Comparison of ENCODE assay signal across 1 cellular context in the genomic region with DNA sequence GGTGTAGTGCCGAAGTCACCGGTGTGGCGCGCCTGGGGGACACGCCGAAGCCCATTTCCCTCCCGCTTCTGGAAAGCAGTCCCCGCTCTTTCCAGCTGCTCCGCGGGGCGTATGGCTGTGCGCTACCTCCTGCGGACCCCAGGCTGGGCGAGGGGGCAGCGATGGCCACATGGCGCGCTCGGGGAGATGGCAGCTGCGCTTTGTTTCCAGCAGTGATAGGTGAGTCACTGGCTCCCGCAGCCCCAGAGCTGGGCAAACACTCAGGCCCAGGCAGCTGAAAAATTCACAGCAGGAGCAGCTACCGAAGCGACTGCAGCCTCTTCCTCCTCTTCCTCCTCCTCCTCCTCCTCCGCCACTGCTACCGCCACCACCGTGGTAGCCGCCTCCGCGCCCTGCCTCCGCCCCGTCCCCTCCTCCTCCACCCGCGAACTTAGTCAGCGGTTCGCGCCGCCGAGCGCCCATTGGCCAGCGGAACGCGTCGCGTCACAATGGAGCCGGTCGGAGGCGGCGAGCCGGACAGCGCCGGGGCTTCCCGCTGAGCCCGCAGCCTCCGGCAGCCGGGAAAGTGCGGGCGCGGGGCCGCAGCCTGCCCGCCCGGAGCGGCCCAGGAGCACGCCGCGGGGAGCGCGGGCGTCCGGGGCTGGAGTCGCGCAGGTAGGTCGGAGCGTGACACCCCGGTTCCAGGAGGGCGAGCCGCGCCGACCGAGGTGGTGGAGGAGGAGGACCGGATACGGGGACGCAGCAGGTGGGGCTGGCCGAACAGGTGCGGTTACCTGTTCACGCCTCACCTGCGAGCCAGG.
TF ChIP-seq lines count a peak whose summit lies in the region.

A gene (plus strand): TSS at position 461 of the 800 bp plus-strand sequence. CDS start 57,822 bp downstream, outside the sequence.

TF ChIP-seq in K562, 482 proteins besides CTCF, POLR2A, EP300 and RAD21 (continued from another document and continues in another):
- TF ChIP-seq, protein P1, sequence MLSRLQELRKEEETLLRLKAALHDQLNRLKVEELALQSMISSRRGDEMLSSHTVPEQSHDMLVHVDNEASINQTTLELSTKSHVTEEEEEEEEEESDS (CRISPR knock-in tag; IDR thresholded peaks at IDR 0.05): no peak
- TF ChIP-seq POLR3G (IDR thresholded peaks at IDR 0.05; ENCODE audit: extremely low read depth, insufficient read length, insufficient replicate concordance): no peak
- TF ChIP-seq TOE1 (IDR thresholded peaks at IDR 0.05; ENCODE audit: borderline replicate concordance): peak; percentile 34; the same call in 1 of the 2 replicates
- peak; percentile 99 for TF ChIP-seq TOE1 (CRISPR knock-in tag; IDR thresholded peaks at IDR 0.05; ENCODE audit: borderline replicate concordance, low read depth)
- no peak for TF ChIP-seq FOXM1 (IDR thresholded peaks at IDR 0.05; ENCODE audit: low read depth)
- TF ChIP-seq FOXM1 (CRISPR knock-in tag; IDR thresholded peaks at IDR 0.05; ENCODE audit: low read depth): no peak; the same call in 1 of the 2 replicates
- no peak for TF ChIP-seq STAG1 (CRISPR knock-in tag; IDR thresholded peaks at IDR 0.05; ENCODE audit: borderline replicate concordance)
- TF ChIP-seq, protein P2, sequence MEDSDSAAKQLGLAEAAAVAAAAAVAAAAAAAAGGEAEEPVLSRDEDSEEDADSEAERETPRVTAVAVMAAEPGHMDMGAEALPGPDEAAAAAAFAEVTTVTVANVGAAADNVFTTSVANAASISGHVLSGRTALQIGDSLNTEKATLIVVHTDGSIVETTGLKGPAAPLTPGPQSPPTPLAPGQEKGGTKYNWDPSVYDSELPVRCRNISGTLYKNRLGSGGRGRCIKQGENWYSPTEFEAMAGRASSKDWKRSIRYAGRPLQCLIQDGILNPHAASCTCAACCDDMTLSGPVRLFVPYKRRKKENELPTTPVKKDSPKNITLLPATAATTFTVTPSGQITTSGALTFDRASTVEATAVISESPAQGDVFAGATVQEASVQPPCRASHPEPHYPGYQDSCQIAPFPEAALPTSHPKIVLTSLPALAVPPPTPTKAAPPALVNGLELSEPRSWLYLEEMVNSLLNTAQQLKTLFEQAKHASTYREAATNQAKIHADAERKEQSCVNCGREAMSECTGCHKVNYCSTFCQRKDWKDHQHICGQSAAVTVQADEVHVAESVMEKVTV (CRISPR knock-in tag; IDR thresholded peaks at IDR 0.05): no peak
- TF ChIP-seq, protein P3, sequence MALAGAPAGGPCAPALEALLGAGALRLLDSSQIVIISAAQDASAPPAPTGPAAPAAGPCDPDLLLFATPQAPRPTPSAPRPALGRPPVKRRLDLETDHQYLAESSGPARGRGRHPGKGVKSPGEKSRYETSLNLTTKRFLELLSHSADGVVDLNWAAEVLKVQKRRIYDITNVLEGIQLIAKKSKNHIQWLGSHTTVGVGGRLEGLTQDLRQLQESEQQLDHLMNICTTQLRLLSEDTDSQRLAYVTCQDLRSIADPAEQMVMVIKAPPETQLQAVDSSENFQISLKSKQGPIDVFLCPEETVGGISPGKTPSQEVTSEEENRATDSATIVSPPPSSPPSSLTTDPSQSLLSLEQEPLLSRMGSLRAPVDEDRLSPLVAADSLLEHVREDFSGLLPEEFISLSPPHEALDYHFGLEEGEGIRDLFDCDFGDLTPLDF (CRISPR knock-in tag; IDR thresholded peaks at IDR 0.05): peak; percentile 89
- no peak for TF ChIP-seq ZKSCAN3 (CRISPR knock-in tag; IDR thresholded peaks at IDR 0.05)
- TF ChIP-seq DDX20 (tag; IDR thresholded peaks at IDR 0.05; ENCODE audit: low read depth): no peak
- peak; percentile 100 for TF ChIP-seq EGR1 (conservative IDR thresholded peaks at IDR 0.05)
- no peak for TF ChIP-seq CBX8 (IDR thresholded peaks at IDR 0.05; ENCODE audit: borderline replicate concordance, extremely low read depth, low read depth, low read length, poor library complexity, severe bottlenecking)
- no peak for TF ChIP-seq RBM17 (IDR thresholded peaks at IDR 0.05; ENCODE audit: borderline replicate concordance, low read depth, low read length)
- TF ChIP-seq SIN3B (IDR thresholded peaks at IDR 0.05; ENCODE audit: low read depth): peak; percentile 72
- TF ChIP-seq RBM25 (IDR thresholded peaks at IDR 0.05; ENCODE audit: low read depth, low read length, severe bottlenecking): peak; percentile 95
- TF ChIP-seq KDM2B (CRISPR knock-in tag; IDR thresholded peaks at IDR 0.05): no peak
- TF ChIP-seq NR3C1 (CRISPR knock-in tag; IDR thresholded peaks at IDR 0.05): no peak; the same call in 1 of the 2 replicates
- TF ChIP-seq CHD2 (IDR thresholded peaks at IDR 0.05; ENCODE audit: low read depth, low read length): peak; percentile 38; the same call in 1 of the 2 replicates
- peak; percentile 68 for TF ChIP-seq FIP1L1 (IDR thresholded peaks at IDR 0.05; ENCODE audit: low read depth, low read length, poor library complexity, severe bottlenecking)
- TF ChIP-seq C11orf30 (IDR thresholded peaks at IDR 0.05; ENCODE audit: low read depth): peak; percentile 79
- peak; percentile 45; the same call in 1 of the 2 replicates for TF ChIP-seq HCFC1 (IDR thresholded peaks at IDR 0.05; ENCODE audit: low read depth, low read length)
- no peak for TF ChIP-seq DPF2 (IDR thresholded peaks at IDR 0.05)
- TF ChIP-seq, protein P4, sequence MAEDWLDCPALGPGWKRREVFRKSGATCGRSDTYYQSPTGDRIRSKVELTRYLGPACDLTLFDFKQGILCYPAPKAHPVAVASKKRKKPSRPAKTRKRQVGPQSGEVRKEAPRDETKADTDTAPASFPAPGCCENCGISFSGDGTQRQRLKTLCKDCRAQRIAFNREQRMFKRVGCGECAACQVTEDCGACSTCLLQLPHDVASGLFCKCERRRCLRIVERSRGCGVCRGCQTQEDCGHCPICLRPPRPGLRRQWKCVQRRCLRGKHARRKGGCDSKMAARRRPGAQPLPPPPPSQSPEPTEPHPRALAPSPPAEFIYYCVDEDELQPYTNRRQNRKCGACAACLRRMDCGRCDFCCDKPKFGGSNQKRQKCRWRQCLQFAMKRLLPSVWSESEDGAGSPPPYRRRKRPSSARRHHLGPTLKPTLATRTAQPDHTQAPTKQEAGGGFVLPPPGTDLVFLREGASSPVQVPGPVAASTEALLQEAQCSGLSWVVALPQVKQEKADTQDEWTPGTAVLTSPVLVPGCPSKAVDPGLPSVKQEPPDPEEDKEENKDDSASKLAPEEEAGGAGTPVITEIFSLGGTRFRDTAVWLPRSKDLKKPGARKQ (CRISPR knock-in tag; IDR thresholded peaks at IDR 0.05): no peak
- peak; percentile 60; the same call in 1 of the 2 replicates for TF ChIP-seq ZNF586 (CRISPR knock-in tag; conservative IDR thresholded peaks at IDR 0.05)
- TF ChIP-seq, protein P5, sequence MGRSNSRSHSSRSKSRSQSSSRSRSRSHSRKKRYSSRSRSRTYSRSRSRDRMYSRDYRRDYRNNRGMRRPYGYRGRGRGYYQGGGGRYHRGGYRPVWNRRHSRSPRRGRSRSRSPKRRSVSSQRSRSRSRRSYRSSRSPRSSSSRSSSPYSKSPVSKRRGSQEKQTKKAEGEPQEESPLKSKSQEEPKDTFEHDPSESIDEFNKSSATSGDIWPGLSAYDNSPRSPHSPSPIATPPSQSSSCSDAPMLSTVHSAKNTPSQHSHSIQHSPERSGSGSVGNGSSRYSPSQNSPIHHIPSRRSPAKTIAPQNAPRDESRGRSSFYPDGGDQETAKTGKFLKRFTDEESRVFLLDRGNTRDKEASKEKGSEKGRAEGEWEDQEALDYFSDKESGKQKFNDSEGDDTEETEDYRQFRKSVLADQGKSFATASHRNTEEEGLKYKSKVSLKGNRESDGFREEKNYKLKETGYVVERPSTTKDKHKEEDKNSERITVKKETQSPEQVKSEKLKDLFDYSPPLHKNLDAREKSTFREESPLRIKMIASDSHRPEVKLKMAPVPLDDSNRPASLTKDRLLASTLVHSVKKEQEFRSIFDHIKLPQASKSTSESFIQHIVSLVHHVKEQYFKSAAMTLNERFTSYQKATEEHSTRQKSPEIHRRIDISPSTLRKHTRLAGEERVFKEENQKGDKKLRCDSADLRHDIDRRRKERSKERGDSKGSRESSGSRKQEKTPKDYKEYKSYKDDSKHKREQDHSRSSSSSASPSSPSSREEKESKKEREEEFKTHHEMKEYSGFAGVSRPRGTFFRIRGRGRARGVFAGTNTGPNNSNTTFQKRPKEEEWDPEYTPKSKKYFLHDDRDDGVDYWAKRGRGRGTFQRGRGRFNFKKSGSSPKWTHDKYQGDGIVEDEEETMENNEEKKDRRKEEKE (IDR thresholded peaks at IDR 0.05; ENCODE audit: borderline replicate concordance in 1 of 2, control insufficient read depth in 1 of 2, low read depth in 2 of 2, low read length in 1 of 2): no peak
- peak; percentile 62; the same call in 1 of the 2 replicates for TF ChIP-seq MYNN (IDR thresholded peaks at IDR 0.05)
- TF ChIP-seq MYNN (CRISPR knock-in tag; IDR thresholded peaks at IDR 0.05): no peak
- peak; percentile 62 for TF ChIP-seq HDAC8 (tag; IDR thresholded peaks at IDR 0.05)
- TF ChIP-seq SMC3 (conservative IDR thresholded peaks at IDR 0.05; ENCODE audit: insufficient read depth, low read depth, low read length): no peak
- TF ChIP-seq HMG20A (CRISPR knock-in tag; conservative IDR thresholded peaks at IDR 0.05): no peak
- TF ChIP-seq FOXJ2 (tag; IDR thresholded peaks at IDR 0.05): no peak
- peak; percentile 97 for TF ChIP-seq LCOR (CRISPR knock-in tag; IDR thresholded peaks at IDR 0.05)
- 0 out of 2 replicates have a peak, but pooled peaks have one; percentile 34 for TF ChIP-seq GATAD2A (IDR thresholded peaks at IDR 0.05)
- TF ChIP-seq ZNF830 (CRISPR knock-in tag; IDR thresholded peaks at IDR 0.05): 0 out of 2 replicates have a peak, but pooled peaks have one; percentile 84
- no peak for TF ChIP-seq CBX5 (IDR thresholded peaks at IDR 0.05; ENCODE audit: borderline replicate concordance, low read depth)
- TF ChIP-seq, protein P6, sequence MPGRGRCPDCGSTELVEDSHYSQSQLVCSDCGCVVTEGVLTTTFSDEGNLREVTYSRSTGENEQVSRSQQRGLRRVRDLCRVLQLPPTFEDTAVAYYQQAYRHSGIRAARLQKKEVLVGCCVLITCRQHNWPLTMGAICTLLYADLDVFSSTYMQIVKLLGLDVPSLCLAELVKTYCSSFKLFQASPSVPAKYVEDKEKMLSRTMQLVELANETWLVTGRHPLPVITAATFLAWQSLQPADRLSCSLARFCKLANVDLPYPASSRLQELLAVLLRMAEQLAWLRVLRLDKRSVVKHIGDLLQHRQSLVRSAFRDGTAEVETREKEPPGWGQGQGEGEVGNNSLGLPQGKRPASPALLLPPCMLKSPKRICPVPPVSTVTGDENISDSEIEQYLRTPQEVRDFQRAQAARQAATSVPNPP (IDR thresholded peaks at IDR 0.05; ENCODE audit: borderline replicate concordance, insufficient read depth, insufficient read length): no peak
- TF ChIP-seq, protein P7, sequence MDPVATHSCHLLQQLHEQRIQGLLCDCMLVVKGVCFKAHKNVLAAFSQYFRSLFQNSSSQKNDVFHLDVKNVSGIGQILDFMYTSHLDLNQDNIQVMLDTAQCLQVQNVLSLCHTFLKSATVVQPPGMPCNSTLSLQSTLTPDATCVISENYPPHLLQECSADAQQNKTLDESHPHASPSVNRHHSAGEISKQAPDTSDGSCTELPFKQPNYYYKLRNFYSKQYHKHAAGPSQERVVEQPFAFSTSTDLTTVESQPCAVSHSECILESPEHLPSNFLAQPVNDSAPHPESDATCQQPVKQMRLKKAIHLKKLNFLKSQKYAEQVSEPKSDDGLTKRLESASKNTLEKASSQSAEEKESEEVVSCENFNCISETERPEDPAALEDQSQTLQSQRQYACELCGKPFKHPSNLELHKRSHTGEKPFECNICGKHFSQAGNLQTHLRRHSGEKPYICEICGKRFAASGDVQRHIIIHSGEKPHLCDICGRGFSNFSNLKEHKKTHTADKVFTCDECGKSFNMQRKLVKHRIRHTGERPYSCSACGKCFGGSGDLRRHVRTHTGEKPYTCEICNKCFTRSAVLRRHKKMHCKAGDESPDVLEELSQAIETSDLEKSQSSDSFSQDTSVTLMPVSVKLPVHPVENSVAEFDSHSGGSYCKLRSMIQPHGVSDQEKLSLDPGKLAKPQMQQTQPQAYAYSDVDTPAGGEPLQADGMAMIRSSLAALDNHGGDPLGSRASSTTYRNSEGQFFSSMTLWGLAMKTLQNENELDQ (CRISPR knock-in tag; IDR thresholded peaks at IDR 0.05; ENCODE audit: borderline replicate concordance): 0 out of 2 replicates have a peak, but pooled peaks have one; percentile 58
- TF ChIP-seq, protein P8, sequence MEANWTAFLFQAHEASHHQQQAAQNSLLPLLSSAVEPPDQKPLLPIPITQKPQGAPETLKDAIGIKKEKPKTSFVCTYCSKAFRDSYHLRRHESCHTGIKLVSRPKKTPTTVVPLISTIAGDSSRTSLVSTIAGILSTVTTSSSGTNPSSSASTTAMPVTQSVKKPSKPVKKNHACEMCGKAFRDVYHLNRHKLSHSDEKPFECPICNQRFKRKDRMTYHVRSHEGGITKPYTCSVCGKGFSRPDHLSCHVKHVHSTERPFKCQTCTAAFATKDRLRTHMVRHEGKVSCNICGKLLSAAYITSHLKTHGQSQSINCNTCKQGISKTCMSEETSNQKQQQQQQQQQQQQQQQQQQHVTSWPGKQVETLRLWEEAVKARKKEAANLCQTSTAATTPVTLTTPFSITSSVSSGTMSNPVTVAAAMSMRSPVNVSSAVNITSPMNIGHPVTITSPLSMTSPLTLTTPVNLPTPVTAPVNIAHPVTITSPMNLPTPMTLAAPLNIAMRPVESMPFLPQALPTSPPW (CRISPR knock-in tag; IDR thresholded peaks at IDR 0.05): peak; percentile 88
- TF ChIP-seq, protein P9, sequence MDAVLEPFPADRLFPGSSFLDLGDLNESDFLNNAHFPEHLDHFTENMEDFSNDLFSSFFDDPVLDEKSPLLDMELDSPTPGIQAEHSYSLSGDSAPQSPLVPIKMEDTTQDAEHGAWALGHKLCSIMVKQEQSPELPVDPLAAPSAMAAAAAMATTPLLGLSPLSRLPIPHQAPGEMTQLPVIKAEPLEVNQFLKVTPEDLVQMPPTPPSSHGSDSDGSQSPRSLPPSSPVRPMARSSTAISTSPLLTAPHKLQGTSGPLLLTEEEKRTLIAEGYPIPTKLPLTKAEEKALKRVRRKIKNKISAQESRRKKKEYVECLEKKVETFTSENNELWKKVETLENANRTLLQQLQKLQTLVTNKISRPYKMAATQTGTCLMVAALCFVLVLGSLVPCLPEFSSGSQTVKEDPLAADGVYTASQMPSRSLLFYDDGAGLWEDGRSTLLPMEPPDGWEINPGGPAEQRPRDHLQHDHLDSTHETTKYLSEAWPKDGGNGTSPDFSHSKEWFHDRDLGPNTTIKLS (IDR thresholded peaks at IDR 0.05; ENCODE audit: borderline replicate concordance, low read depth): no peak; the same call in 1 of the 2 replicates
- peak; percentile 78; the same call in 1 of the 2 replicates for TF ChIP-seq GTF2E2 (tag; IDR thresholded peaks at IDR 0.05)
- no peak for TF ChIP-seq PHF21A (IDR thresholded peaks at IDR 0.05; ENCODE audit: borderline replicate concordance, low read depth)
- TF ChIP-seq ZNF24 (IDR thresholded peaks at IDR 0.05): no peak; the same call in 1 of the 2 replicates
- peak in 1 of 2 experiments; percentile 84; a peak in 1 of 4 replicates for TF ChIP-seq FOXA3 (CRISPR knock-in tag; conservative IDR thresholded peaks at IDR 0.05 in 1 of 2, IDR thresholded peaks at IDR 0.05 in 1 of 2)
- TF ChIP-seq, protein P10, sequence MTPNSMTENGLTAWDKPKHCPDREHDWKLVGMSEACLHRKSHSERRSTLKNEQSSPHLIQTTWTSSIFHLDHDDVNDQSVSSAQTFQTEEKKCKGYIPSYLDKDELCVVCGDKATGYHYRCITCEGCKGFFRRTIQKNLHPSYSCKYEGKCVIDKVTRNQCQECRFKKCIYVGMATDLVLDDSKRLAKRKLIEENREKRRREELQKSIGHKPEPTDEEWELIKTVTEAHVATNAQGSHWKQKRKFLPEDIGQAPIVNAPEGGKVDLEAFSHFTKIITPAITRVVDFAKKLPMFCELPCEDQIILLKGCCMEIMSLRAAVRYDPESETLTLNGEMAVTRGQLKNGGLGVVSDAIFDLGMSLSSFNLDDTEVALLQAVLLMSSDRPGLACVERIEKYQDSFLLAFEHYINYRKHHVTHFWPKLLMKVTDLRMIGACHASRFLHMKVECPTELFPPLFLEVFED (CRISPR knock-in tag; conservative IDR thresholded peaks at IDR 0.05): no peak
